10 cellular contexts compared by ENCODE assay signal in the genomic region with DNA sequence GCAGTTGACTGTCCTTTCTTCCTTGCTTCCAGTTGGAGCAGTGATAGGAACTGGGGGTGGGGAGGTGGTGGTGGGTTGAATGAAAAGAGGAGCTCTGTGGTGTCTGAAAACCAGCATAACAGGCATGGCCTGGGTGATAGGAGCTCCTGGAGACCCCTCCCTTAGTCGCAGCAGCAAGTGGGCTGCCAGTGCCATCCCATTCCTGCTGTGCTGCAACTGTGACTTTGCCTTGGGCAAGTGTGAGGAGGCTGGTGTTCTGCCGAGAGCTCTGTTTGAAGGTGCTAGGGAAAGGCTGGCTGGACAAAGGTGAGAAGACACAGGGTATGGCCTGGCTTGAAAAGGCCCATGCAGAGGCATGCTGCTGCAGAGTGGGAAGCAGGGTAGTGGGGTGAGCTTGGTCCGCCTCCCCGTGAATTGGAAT. TPM values are rescaled to one million over a fixed set of nuclear protein-coding genes. Genes with fewer than 3 reads are reported as not detected.
DNase-seq lines count a peak whose midpoint lies in the region; ATAC-seq and TF ChIP-seq lines count a peak whose summit lies in the region.
"Had no signal": no experiment of that assay in that cellular context is flagged by ENCODE, and none has a peak within 500 bp of the region (broad histone marks: within the 10 kb centered on the region; RNA-seq: fewer than 3 reads in every experiment).

No MANE protein-coding gene starts in this region.

- H3K4me1 ChIP-seq in GM23338 (ENCODE audit: insufficient read depth), result peaks cover 36% of the 10 kb centered on the region
- peaks cover 31% of the 10 kb centered on the region for H3K4me1 ChIP-seq in lower lobe of right lung

- H3K4me3 ChIP-seq in GM23338 (no peak overlapping the region), lower lobe of right lung (no peak overlapping the region)

- H3K27me3 Mint-ChIP-seq in GM23338 (ENCODE audit: insufficient read depth, low read depth, poor library complexity), result peaks cover 28% of the 10 kb centered on the region
- H3K27me3 Mint-ChIP-seq in brain, result peaks cover 5% of the 10 kb centered on the region
- H3K27me3 Mint-ChIP-seq in nephron progenitor cell (ENCODE audit: low read depth, poor library complexity), result peaks cover 5% of the 10 kb centered on the region

- TF ChIP-seq CTCF in GM23338 (conservative IDR thresholded peaks at IDR 0.05; ENCODE audit: low read depth in 2 of 2) (no peak), brain (conservative IDR thresholded peaks at IDR 0.05) (no peak), nephron progenitor cell (IDR thresholded peaks at IDR 0.05) (no peak), lower lobe of right lung (IDR thresholded peaks at IDR 0.05) (no peak)

- H3K27ac ChIP-seq in GM23338 (ENCODE audit: low read depth), result peak overlapping the region; percentile 16
- no peak overlapping the region for H3K27ac ChIP-seq in lower lobe of right lung

- H3K4me3 Mint-ChIP-seq in GM23338 (peak overlapping the region; percentile 24; the same call in 2 of the 3 replicates), brain (peak overlapping the region; percentile 63 to 82 (median 73)), nephron progenitor cell (peak overlapping the region; percentile 47)

- H3K36me3 ChIP-seq in GM23338 (ENCODE audit: insufficient read depth) (peaks cover 29% of the 10 kb centered on the region), lower lobe of right lung (peaks cover 33% of the 10 kb centered on the region)

- H3K9me3 ChIP-seq in lower lobe of right lung, result no peaks in the 10 kb centered on the region

- H4K20me1 ChIP-seq in GM23338 (replicated peaks; ENCODE audit: insufficient read depth), result peaks cover 21% of the 10 kb centered on the region

- no peaks in the 10 kb centered on the region for H3K9me2 ChIP-seq in GM23338 (ENCODE audit: insufficient read depth)

- peaks cover 41% of the 10 kb centered on the region for H3F3A ChIP-seq in GM23338 (replicated peaks; ENCODE audit: low read depth)

- ATAC-seq in GM23338, result peak; percentile 1
- ATAC-seq in lower lobe of right lung, result no peak
- ATAC-seq in HG02973 (IDR thresholded peaks at IDR 0.05; ENCODE audit: unreplicated experiment), result no peak
- ATAC-seq in HG02840 (IDR thresholded peaks at IDR 0.05; ENCODE audit: low FRiP score, unreplicated experiment), result no peak
- ATAC-seq: HCT116 had no signal

- H2AFZ ChIP-seq in GM23338, result no peak overlapping the region

- peaks cover 9% of the 10 kb centered on the region for H3K79me2 ChIP-seq in GM23338 (replicated peaks; ENCODE audit: insufficient read depth)

- H3K36me3 Mint-ChIP-seq in GM23338 (ENCODE audit: low read depth), result peaks cover 54% of the 10 kb centered on the region
- H3K36me3 Mint-ChIP-seq in brain, result peaks cover 40% of the 10 kb centered on the region
- peaks cover 25% of the 10 kb centered on the region for H3K36me3 Mint-ChIP-seq in nephron progenitor cell (ENCODE audit: low read depth)

- H3K27me3 ChIP-seq in GM23338 (ENCODE audit: insufficient read depth) (no peaks in the 10 kb centered on the region), lower lobe of right lung (ENCODE audit: low read depth) (no peaks in the 10 kb centered on the region)

- peaks cover 3% of the 10 kb centered on the region; the same call in 1 of the 3 replicates for H3K9me3 Mint-ChIP-seq in GM23338
- peaks cover 0 to 3% (median 0%) of the 10 kb centered on the region in 5 experiments for H3K9me3 Mint-ChIP-seq in brain
- no peaks in the 10 kb centered on the region for H3K9me3 Mint-ChIP-seq in nephron progenitor cell

- H3K4me2 ChIP-seq in GM23338, result 0 out of 2 replicates have a peak overlapping the region, but pooled peaks have one; percentile 5

- H3K4me1 Mint-ChIP-seq in GM23338 (peaks cover 49% of the 10 kb centered on the region), brain (peaks cover 57% of the 10 kb centered on the region), nephron progenitor cell (peaks cover 46% of the 10 kb centered on the region)

- intact Hi-C loops in lower lobe of right lung (cut with DNase I), result no loop called here

- H3K27ac Mint-ChIP-seq in GM23338 (peak overlapping the region; percentile 81), brain (peak overlapping the region; percentile 96 to 99 (median 99)), nephron progenitor cell (peak overlapping the region; percentile 92)

- DNase-seq in Ammon's horn (ENCODE audit: low spot score), result peak; percentile 25
- DNase-seq in GM23338 (ENCODE audit: low spot score), result no peak
- DNase-seq in nephron progenitor cell, result no peak
- DNase-seq in lower lobe of right lung, result no peak
- no peak for DNase-seq in 8988T
- DNase-seq: activated CD4-positive, CD25-positive, alpha-beta regulatory T cell had no signal

TF ChIP-seq in GM23338, 12 proteins besides CTCF, POLR2A, EP300 and RAD21:
- TF ChIP-seq STAT1 (IDR thresholded peaks at IDR 0.05; ENCODE audit: unreplicated experiment), result no peak
- no peak for TF ChIP-seq JUNB (IDR thresholded peaks at IDR 0.05; ENCODE audit: unreplicated experiment)
- TF ChIP-seq POLR2AphosphoS5 (IDR thresholded peaks at IDR 0.05; ENCODE audit: low read depth), result 0 out of 2 replicates have a peak, but pooled peaks have one; percentile 6
- no peak for TF ChIP-seq EZH2 (IDR thresholded peaks at IDR 0.05; ENCODE audit: low read depth, unreplicated experiment)
- TF ChIP-seq ZNF114 (CRISPR knock-in tag; IDR thresholded peaks at IDR 0.05), result no peak
- TF ChIP-seq, protein P1, sequence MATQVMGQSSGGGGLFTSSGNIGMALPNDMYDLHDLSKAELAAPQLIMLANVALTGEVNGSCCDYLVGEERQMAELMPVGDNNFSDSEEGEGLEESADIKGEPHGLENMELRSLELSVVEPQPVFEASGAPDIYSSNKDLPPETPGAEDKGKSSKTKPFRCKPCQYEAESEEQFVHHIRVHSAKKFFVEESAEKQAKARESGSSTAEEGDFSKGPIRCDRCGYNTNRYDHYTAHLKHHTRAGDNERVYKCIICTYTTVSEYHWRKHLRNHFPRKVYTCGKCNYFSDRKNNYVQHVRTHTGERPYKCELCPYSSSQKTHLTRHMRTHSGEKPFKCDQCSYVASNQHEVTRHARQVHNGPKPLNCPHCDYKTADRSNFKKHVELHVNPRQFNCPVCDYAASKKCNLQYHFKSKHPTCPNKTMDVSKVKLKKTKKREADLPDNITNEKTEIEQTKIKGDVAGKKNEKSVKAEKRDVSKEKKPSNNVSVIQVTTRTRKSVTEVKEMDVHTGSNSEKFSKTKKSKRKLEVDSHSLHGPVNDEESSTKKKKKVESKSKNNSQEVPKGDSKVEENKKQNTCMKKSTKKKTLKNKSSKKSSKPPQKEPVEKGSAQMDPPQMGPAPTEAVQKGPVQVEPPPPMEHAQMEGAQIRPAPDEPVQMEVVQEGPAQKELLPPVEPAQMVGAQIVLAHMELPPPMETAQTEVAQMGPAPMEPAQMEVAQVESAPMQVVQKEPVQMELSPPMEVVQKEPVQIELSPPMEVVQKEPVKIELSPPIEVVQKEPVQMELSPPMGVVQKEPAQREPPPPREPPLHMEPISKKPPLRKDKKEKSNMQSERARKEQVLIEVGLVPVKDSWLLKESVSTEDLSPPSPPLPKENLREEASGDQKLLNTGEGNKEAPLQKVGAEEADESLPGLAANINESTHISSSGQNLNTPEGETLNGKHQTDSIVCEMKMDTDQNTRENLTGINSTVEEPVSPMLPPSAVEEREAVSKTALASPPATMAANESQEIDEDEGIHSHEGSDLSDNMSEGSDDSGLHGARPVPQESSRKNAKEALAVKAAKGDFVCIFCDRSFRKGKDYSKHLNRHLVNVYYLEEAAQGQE (IDR thresholded peaks at IDR 0.05; ENCODE audit: unreplicated experiment), result no peak

RNA-seq across cellular contexts. Expression of a gene that starts 2.7 kb away (rescaled TPM):
- total RNA-seq in GM23338 (2014; rRNA removed; shearing (Covaris generic)), result 8.7 and 11.6 TPM in 2 replicates
- polyA plus RNA-seq in GM23338 (2016; fragmentation: Nextera tagmentation; extraction: Ambion mirVana) (4.0 and 4.1 TPM in 2 replicates), brain (ENCODE audit: insufficient read depth, low read depth, low replicate concordance) (71.1 TPM)
- total RNA-seq in lower lobe of right lung, result 1.3 TPM

RNA-seq across cellular contexts. Expression of a gene that starts 39.7 kb away (rescaled TPM):
- 132 and 180 TPM in 2 replicates for total RNA-seq in GM23338 (2014; rRNA removed; shearing (Covaris generic))
- polyA plus RNA-seq in GM23338 (2016; fragmentation: Nextera tagmentation; extraction: Ambion mirVana) (360 and 369 TPM in 2 replicates), brain (ENCODE audit: insufficient read depth, low read depth, low replicate concordance) (75.5 TPM)
- total RNA-seq in lower lobe of right lung, result 57.2 TPM
